In genomic region chr19:7944177-7944761, GRCh38 we compare ENCODE assay signal across 1 cellular context.
TF ChIP-seq lines count a peak whose summit lies in the region.

No MANE protein-coding gene starts in this region.

TF ChIP-seq in H1, 55 proteins besides CTCF, POLR2A, EP300 and RAD21:
- TF ChIP-seq HDAC6 (IDR thresholded peaks at IDR 0.05; ENCODE audit: low read depth, low read length) (no peak), SIN3A (conservative IDR thresholded peaks at IDR 0.05 in 1 of 2, IDR thresholded peaks at IDR 0.05 in 1 of 2; ENCODE audit: low read depth in 1 of 2, low read length in 2 of 2) (peak; percentile 74 to 91; a peak in 3 of 4 replicates), ATF2 (IDR thresholded peaks at IDR 0.05; ENCODE audit: low read length) (peak; percentile 37; the same call in 1 of the 2 replicates), KDM1A (IDR thresholded peaks at IDR 0.05; ENCODE audit: borderline replicate concordance, low read length) (peak; percentile 84), SAP30 (IDR thresholded peaks at IDR 0.05; ENCODE audit: insufficient read depth, insufficient replicate concordance, low read length) (peak; percentile 0), TEAD4 (IDR thresholded peaks at IDR 0.05; ENCODE audit: low read depth, low read length) (peak; percentile 68), FOSL1 (IDR thresholded peaks at IDR 0.05; ENCODE audit: insufficient read depth, low read depth, low read length) (no peak), HDAC2 (IDR thresholded peaks at IDR 0.05; ENCODE audit: borderline replicate concordance in 1 of 2, low read depth in 2 of 2, low read length in 2 of 2) (0 out of 4 replicates have a peak, but pooled peaks of 1 of the 2 experiments have one; percentile 48)
TF ChIP-seq in H1: peak in this region for 6.
